17 cellular contexts compared by ENCODE assay signal in the genomic region with DNA sequence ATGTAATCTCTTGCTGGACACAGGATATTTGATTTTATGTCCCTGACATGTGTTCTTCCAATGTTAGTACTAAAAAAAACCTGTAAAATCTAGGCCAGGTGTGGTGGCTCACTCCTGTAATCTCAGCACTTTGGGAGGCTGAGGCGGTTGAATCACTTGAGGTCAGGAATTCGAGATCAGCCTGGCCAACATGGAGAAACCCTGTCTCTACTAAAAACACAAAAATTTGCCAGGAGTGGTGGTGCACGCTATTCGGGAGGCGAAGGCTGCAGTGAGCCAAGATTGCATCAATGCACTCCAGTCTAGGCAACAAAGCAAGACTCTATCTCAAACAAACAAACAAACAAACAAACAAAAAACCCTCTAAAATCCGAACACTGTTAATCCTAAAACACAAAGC.
A peak's percentile ranks its signal among the peaks of the same experiment; 100 is the strongest.
DNase-seq lines count a peak whose midpoint lies in the region; TF ChIP-seq lines count a peak whose summit lies in the region.
"Had no signal": no experiment of that assay in that cellular context is flagged by ENCODE, and none has a peak within 500 bp of the region (broad histone marks: within the 10 kb centered on the region; RNA-seq: fewer than 3 reads in every experiment).

No MANE protein-coding gene starts in this region.

- no peak for TF ChIP-seq POLR2A in suprapubic skin (IDR thresholded peaks at IDR 0.05)

- H3K9me3 Mint-ChIP-seq in HFFc6: no peaks in the 10 kb centered on the region
- H3K9me3 Mint-ChIP-seq: CD4-positive, alpha-beta memory T cell; IgD-negative memory B cell had no signal

- H2AFZ ChIP-seq in osteoblast (ENCODE audit: low read length): no peak overlapping the region
- H2AFZ ChIP-seq in SK-N-SH (ENCODE audit: low read depth): no peak overlapping the region

- H3K9ac ChIP-seq in HUES6 (ENCODE audit: low read length) (no peak overlapping the region), SK-N-SH (no peak overlapping the region)

- no peaks in the 10 kb centered on the region for H3K9me3 ChIP-seq in HUES6 (ENCODE audit: control insufficient read depth, insufficient read depth, low read depth, low read length)
- H3K9me3 ChIP-seq in osteoblast (ENCODE audit: low read depth, low read length): no peaks in the 10 kb centered on the region
- H3K9me3 ChIP-seq in SK-N-SH: no peaks in the 10 kb centered on the region
- H3K9me3 ChIP-seq in suprapubic skin: no peaks in the 10 kb centered on the region
- H3K9me3 ChIP-seq: A549, BE2C had no signal

- H4K20me1 ChIP-seq in osteoblast (ENCODE audit: insufficient read depth, low read length): peaks cover 4% of the 10 kb centered on the region
- H4K20me1 ChIP-seq in SK-N-SH (ENCODE audit: insufficient read depth): no peaks in the 10 kb centered on the region

- H3K4me3 Mint-ChIP-seq in HFFc6: no peak overlapping the region
- H3K4me3 Mint-ChIP-seq: CD4-positive, alpha-beta memory T cell; IgD-negative memory B cell had no signal

- no peak overlapping the region for H3K4me2 ChIP-seq in osteoblast (ENCODE audit: insufficient read depth, low read length)
- no peak overlapping the region for H3K4me2 ChIP-seq in SK-N-SH
- H3K4me2 ChIP-seq: A549 had no signal

- peaks cover 68% of the 10 kb centered on the region for H3K4me1 Mint-ChIP-seq in HFFc6 (ENCODE audit: low read depth)
- H3K4me1 Mint-ChIP-seq: CD4-positive, alpha-beta memory T cell; IgD-negative memory B cell had no signal

- CTCF ChIA-PET in SK-N-SH (lab: Yijun Ruan, JAX): interaction anchor here (1.0 kb wide), 1 partner anchor 11 kb away, joined by 3 read pairs; no protein-coding TSS in a partner anchor

- WGBS in SK-N-SH (ENCODE audit: low lambda C conversion rate): 98% methylated on average over 6 of the region's 6 CpGs
- WGBS in suprapubic skin: 94% methylated on average over 6 of the region's 6 CpGs

- H3K27ac ChIP-seq in HUES6 (ENCODE audit: low read depth, low read length): 0 out of 2 replicates have a peak overlapping the region, but pooled peaks have one; percentile 19
- H3K27ac ChIP-seq in cingulate gyrus (ENCODE audit: low read depth, low read length): peak overlapping the region; percentile 4
- H3K27ac ChIP-seq in osteoblast (ENCODE audit: low read depth, low read length): peak overlapping the region; percentile 44
- H3K27ac ChIP-seq in SK-N-SH (ENCODE audit: low read depth in 2 of 2, low read length in 1 of 2): no peak overlapping the region
- H3K27ac ChIP-seq in suprapubic skin: no peak overlapping the region
- H3K27ac ChIP-seq: A549, C4-2B, HL-60 had no signal

- H3K36me3 Mint-ChIP-seq in HFFc6 (ENCODE audit: low read depth): peaks cover 44% of the 10 kb centered on the region
- H3K36me3 Mint-ChIP-seq: CD4-positive, alpha-beta memory T cell; IgD-negative memory B cell had no signal

- peaks cover 25% of the 10 kb centered on the region for H3F3A ChIP-seq in SK-N-SH (replicated peaks; ENCODE audit: insufficient read depth)

- TF ChIP-seq CTCF in osteoblast (IDR thresholded peaks at IDR 0.05; ENCODE audit: extremely low read depth, low read depth, low read length): no peak
- no peak for TF ChIP-seq CTCF in SK-N-SH (IDR thresholded peaks at IDR 0.05)
- no peak for TF ChIP-seq CTCF in suprapubic skin (IDR thresholded peaks at IDR 0.05)
- no peak for TF ChIP-seq CTCF in HFFc6 (IDR thresholded peaks at IDR 0.05)

- DNase-seq in osteoblast (ENCODE audit: insufficient read length, low spot score, missing footprints): no peak
- no peak for DNase-seq in SK-N-SH
- DNase-seq in suprapubic skin (ENCODE audit: low spot score in 2 of 2): no peak
- no peak for DNase-seq in HFFc6
- DNase-seq in SW 1271 (lab: John Stamatoyannopoulos, UW): no peak
- DNase-seq: BE2C; CD4-positive, alpha-beta memory T cell; DMS153; DMS79 treated with DMSO at 0.1 percent for 48 hours; EL; HCEC 1CT had no signal

- peaks cover 7% of the 10 kb centered on the region for H3K27me3 Mint-ChIP-seq in HFFc6 (ENCODE audit: insufficient read depth)

- H3K4me3 ChIP-seq in HUES6 (ENCODE audit: low read depth, low read length) (no peak overlapping the region), osteoblast (ENCODE audit: insufficient read depth, low read length) (no peak overlapping the region), SK-N-SH (ENCODE audit: low read depth in 2 of 2, low read length in 1 of 2) (no peak overlapping the region), suprapubic skin (no peak overlapping the region)
- H3K4me3 ChIP-seq: A549 had no signal

- no peak for TF ChIP-seq RAD21 in SK-N-SH (IDR thresholded peaks at IDR 0.05; ENCODE audit: low read length)

- H3K4me1 ChIP-seq in HUES6 (ENCODE audit: control insufficient read depth, insufficient read depth, low read length) (peaks cover 2% of the 10 kb centered on the region; the same call in 1 of the 2 replicates), osteoblast (ENCODE audit: insufficient read depth, low read length) (peaks cover 46% of the 10 kb centered on the region), SK-N-SH (ENCODE audit: control insufficient read depth in 1 of 2, insufficient read depth in 2 of 2, low read depth in 1 of 2, low read length in 1 of 2) (peaks cover 0 to 11% of the 10 kb centered on the region in 2 experiments; a peak in 1 of 4 replicates), suprapubic skin (no peaks in the 10 kb centered on the region)
- H3K4me1 ChIP-seq: BE2C had no signal

- TF ChIP-seq EP300 in SK-N-SH (IDR thresholded peaks at IDR 0.05; ENCODE audit: borderline replicate concordance in 1 of 2, low read depth in 1 of 2, low read length in 1 of 2): no peak
- no peak for TF ChIP-seq EP300 in suprapubic skin (IDR thresholded peaks at IDR 0.05)

- H3K27me3 ChIP-seq in HUES6 (ENCODE audit: control insufficient read depth, insufficient read depth, low read length): no peaks in the 10 kb centered on the region
- H3K27me3 ChIP-seq in osteoblast (ENCODE audit: insufficient read depth, low read length): no peaks in the 10 kb centered on the region
- no peaks in the 10 kb centered on the region for H3K27me3 ChIP-seq in SK-N-SH (ENCODE audit: insufficient read depth)
- H3K27me3 ChIP-seq in suprapubic skin: no peaks in the 10 kb centered on the region
- H3K27me3 ChIP-seq: BE2C had no signal

- no peak overlapping the region for H3K27ac Mint-ChIP-seq in HFFc6
- H3K27ac Mint-ChIP-seq: CD4-positive, alpha-beta memory T cell; IgD-negative memory B cell had no signal

- H3K36me3 ChIP-seq in HUES6 (ENCODE audit: control insufficient read depth, insufficient read depth, low read length) (peaks cover 48% of the 10 kb centered on the region), osteoblast (ENCODE audit: insufficient read depth, low read length) (peaks cover 66% of the 10 kb centered on the region), SK-N-SH (replicated peaks in 1 of 2; ENCODE audit: control insufficient read depth in 1 of 2, insufficient read depth in 2 of 2, low read length in 1 of 2) (peaks cover 32 to 85% of the 10 kb centered on the region in 2 experiments), suprapubic skin (peaks cover 6% of the 10 kb centered on the region)

- peaks cover 71% of the 10 kb centered on the region for H3K79me2 ChIP-seq in osteoblast (ENCODE audit: insufficient read depth, low read length)
- H3K79me2 ChIP-seq in SK-N-SH (ENCODE audit: insufficient read depth): peaks cover 98% of the 10 kb centered on the region

- POLR2A ChIA-PET in SK-N-SH (lab: Yijun Ruan, JAX): no interaction called here

- no peaks in the 10 kb centered on the region for H3K9me2 ChIP-seq in SK-N-SH

TF ChIP-seq in SK-N-SH, 30 proteins besides CTCF, POLR2A, EP300 and RAD21 (continues in another document):
- no peak for TF ChIP-seq EZH2phosphoT487 (IDR thresholded peaks at IDR 0.05; ENCODE audit: borderline replicate concordance, low read depth)
- TF ChIP-seq YY1 (IDR thresholded peaks at IDR 0.05; ENCODE audit: low read depth): no peak
- TF ChIP-seq, protein P1, sequence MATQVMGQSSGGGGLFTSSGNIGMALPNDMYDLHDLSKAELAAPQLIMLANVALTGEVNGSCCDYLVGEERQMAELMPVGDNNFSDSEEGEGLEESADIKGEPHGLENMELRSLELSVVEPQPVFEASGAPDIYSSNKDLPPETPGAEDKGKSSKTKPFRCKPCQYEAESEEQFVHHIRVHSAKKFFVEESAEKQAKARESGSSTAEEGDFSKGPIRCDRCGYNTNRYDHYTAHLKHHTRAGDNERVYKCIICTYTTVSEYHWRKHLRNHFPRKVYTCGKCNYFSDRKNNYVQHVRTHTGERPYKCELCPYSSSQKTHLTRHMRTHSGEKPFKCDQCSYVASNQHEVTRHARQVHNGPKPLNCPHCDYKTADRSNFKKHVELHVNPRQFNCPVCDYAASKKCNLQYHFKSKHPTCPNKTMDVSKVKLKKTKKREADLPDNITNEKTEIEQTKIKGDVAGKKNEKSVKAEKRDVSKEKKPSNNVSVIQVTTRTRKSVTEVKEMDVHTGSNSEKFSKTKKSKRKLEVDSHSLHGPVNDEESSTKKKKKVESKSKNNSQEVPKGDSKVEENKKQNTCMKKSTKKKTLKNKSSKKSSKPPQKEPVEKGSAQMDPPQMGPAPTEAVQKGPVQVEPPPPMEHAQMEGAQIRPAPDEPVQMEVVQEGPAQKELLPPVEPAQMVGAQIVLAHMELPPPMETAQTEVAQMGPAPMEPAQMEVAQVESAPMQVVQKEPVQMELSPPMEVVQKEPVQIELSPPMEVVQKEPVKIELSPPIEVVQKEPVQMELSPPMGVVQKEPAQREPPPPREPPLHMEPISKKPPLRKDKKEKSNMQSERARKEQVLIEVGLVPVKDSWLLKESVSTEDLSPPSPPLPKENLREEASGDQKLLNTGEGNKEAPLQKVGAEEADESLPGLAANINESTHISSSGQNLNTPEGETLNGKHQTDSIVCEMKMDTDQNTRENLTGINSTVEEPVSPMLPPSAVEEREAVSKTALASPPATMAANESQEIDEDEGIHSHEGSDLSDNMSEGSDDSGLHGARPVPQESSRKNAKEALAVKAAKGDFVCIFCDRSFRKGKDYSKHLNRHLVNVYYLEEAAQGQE (IDR thresholded peaks at IDR 0.05; ENCODE audit: low read depth, low read length): no peak
- TF ChIP-seq NFIC (IDR thresholded peaks at IDR 0.05; ENCODE audit: borderline replicate concordance): no peak
- TF ChIP-seq, protein P2, sequence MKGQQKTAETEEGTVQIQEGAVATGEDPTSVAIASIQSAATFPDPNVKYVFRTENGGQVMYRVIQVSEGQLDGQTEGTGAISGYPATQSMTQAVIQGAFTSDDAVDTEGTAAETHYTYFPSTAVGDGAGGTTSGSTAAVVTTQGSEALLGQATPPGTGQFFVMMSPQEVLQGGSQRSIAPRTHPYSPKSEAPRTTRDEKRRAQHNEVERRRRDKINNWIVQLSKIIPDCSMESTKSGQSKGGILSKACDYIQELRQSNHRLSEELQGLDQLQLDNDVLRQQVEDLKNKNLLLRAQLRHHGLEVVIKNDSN (IDR thresholded peaks at IDR 0.05; ENCODE audit: borderline replicate concordance, low read depth): no peak
- no peak for TF ChIP-seq TCF12 (IDR thresholded peaks at IDR 0.05)

Comparison
In these comparisons a context has a peak if more than half of its experiments do, and no peak if none do; other contexts are left out.
1. H3K27ac ChIP-seq: peak in HUES6 (single experiment), cingulate gyrus (single experiment) and osteoblast (single experiment); none in SK-N-SH (0 of 2) and suprapubic skin (single experiment).